1 cellular context compared by ENCODE assay signal in genomic region chr17:68263111-68263681, GRCh38.
TF ChIP-seq lines count a peak whose summit lies in the region.

No MANE protein-coding gene starts in this region.

TF ChIP-seq in HepG2, 621 proteins besides CTCF, POLR2A, EP300 and RAD21:
- peak in 1 of 2 experiments; percentile 24; a peak in 1 of 4 replicates for TF ChIP-seq HMGXB4 (CRISPR knock-in tag; IDR thresholded peaks at IDR 0.05; ENCODE audit: borderline replicate concordance in 1 of 2, low read depth in 1 of 2)
- TF ChIP-seq TEF (CRISPR knock-in tag; IDR thresholded peaks at IDR 0.05) = 0 out of 2 replicates have a peak, but pooled peaks have one; percentile 32
- TF ChIP-seq ERF (CRISPR knock-in tag; IDR thresholded peaks at IDR 0.05) = 0 out of 2 replicates have a peak, but pooled peaks have one; percentile 32
- peak; percentile 81 for TF ChIP-seq TFAP4 (IDR thresholded peaks at IDR 0.05; ENCODE audit: borderline replicate concordance, low read depth)
- 0 out of 2 replicates have a peak, but pooled peaks have one; percentile 28 for TF ChIP-seq ZMYM4 (CRISPR knock-in tag; IDR thresholded peaks at IDR 0.05)
- TF ChIP-seq SMC3 (IDR thresholded peaks at IDR 0.05; ENCODE audit: low read length) = peak; percentile 87
- TF ChIP-seq ZNF136 (CRISPR knock-in tag; IDR thresholded peaks at IDR 0.05; ENCODE audit: low read depth) = 0 out of 2 replicates have a peak, but pooled peaks have one; percentile 26
- TF ChIP-seq ZBTB7A (CRISPR knock-in tag; IDR thresholded peaks at IDR 0.05) = 0 out of 2 replicates have a peak, but pooled peaks have one; percentile 16
- TF ChIP-seq ZNF687 (CRISPR knock-in tag; IDR thresholded peaks at IDR 0.05) = peak; percentile 32; the same call in 1 of the 2 replicates
- TF ChIP-seq STAG1 (CRISPR knock-in tag; IDR thresholded peaks at IDR 0.05) = peak; percentile 78
- 0 out of 2 replicates have a peak, but pooled peaks have one; percentile 22 for TF ChIP-seq SP4 (CRISPR knock-in tag; IDR thresholded peaks at IDR 0.05)
- TF ChIP-seq HOXA3 (CRISPR knock-in tag; IDR thresholded peaks at IDR 0.05) = 0 out of 2 replicates have a peak, but pooled peaks have one; percentile 20
- TF ChIP-seq GLI4 (CRISPR knock-in tag; IDR thresholded peaks at IDR 0.05; ENCODE audit: borderline replicate concordance) = 0 out of 2 replicates have a peak, but pooled peaks have one; percentile 41
- 0 out of 2 replicates have a peak, but pooled peaks have one; percentile 49 for TF ChIP-seq ZFP90 (CRISPR knock-in tag; IDR thresholded peaks at IDR 0.05; ENCODE audit: borderline replicate concordance)
- 0 out of 2 replicates have a peak, but pooled peaks have one; percentile 19 for TF ChIP-seq ZGPAT (CRISPR knock-in tag; IDR thresholded peaks at IDR 0.05)
- 0 out of 2 replicates have a peak, but pooled peaks have one; percentile 14 for TF ChIP-seq FOXJ3 (CRISPR knock-in tag; IDR thresholded peaks at IDR 0.05; ENCODE audit: borderline replicate concordance)
- peak; percentile 63; the same call in 1 of the 2 replicates for TF ChIP-seq ZNF800 (CRISPR knock-in tag; IDR thresholded peaks at IDR 0.05)
- peak; percentile 30; the same call in 1 of the 2 replicates for TF ChIP-seq GMEB1 (CRISPR knock-in tag; IDR thresholded peaks at IDR 0.05; ENCODE audit: borderline replicate concordance)
TF ChIP-seq in HepG2: peak in this region for 18; not testable (repeated sequence) for 603.
